Comparison of ENCODE assay signal across 1 cellular context in genomic region chr1:235647537-235647936, GRCh38.
TF ChIP-seq lines count a peak whose summit lies in the region.

No MANE protein-coding gene starts in this region.

TF ChIP-seq in HepG2, 621 proteins besides CTCF, POLR2A, EP300 and RAD21 (continued from another document and continues in another):
- TF ChIP-seq ATF2 (CRISPR knock-in tag; IDR thresholded peaks at IDR 0.05): peak; percentile 81
- TF ChIP-seq HNF4G (IDR thresholded peaks at IDR 0.05; ENCODE audit: borderline replicate concordance, low read depth, low read length): peak; percentile 85
- peak; percentile 95 for TF ChIP-seq HNF4G (CRISPR knock-in tag; IDR thresholded peaks at IDR 0.05; ENCODE audit: borderline replicate concordance, low read depth)
- TF ChIP-seq MNT (IDR thresholded peaks at IDR 0.05): peak; percentile 76
- 0 out of 2 replicates have a peak, but pooled peaks have one; percentile 57 for TF ChIP-seq YEATS4 (CRISPR knock-in tag; IDR thresholded peaks at IDR 0.05; ENCODE audit: borderline replicate concordance)
- peak; percentile 65; the same call in 1 of the 2 replicates for TF ChIP-seq ZNF205 (CRISPR knock-in tag; IDR thresholded peaks at IDR 0.05)
- TF ChIP-seq ZBTB4 (CRISPR knock-in tag; IDR thresholded peaks at IDR 0.05; ENCODE audit: borderline replicate concordance): peak; percentile 60; the same call in 1 of the 2 replicates
- TF ChIP-seq PRDM10 (CRISPR knock-in tag; IDR thresholded peaks at IDR 0.05; ENCODE audit: low read depth): peak; percentile 63
- TF ChIP-seq MIER2 (CRISPR knock-in tag; IDR thresholded peaks at IDR 0.05): peak; percentile 82
- peak; percentile 70; the same call in 1 of the 2 replicates for TF ChIP-seq THRA (CRISPR knock-in tag; IDR thresholded peaks at IDR 0.05; ENCODE audit: borderline replicate concordance)
- TF ChIP-seq ARID4A (CRISPR knock-in tag; IDR thresholded peaks at IDR 0.05; ENCODE audit: borderline replicate concordance): peak; percentile 87; the same call in 1 of the 2 replicates
- TF ChIP-seq ARNTL (CRISPR knock-in tag; IDR thresholded peaks at IDR 0.05): peak; percentile 67; the same call in 1 of the 2 replicates
- TF ChIP-seq SIX4 (CRISPR knock-in tag; IDR thresholded peaks at IDR 0.05): peak; percentile 65
- TF ChIP-seq KLF6 (CRISPR knock-in tag; IDR thresholded peaks at IDR 0.05): peak; percentile 71; the same call in 1 of the 2 replicates
- TF ChIP-seq MTERF4 (CRISPR knock-in tag; IDR thresholded peaks at IDR 0.05): 0 out of 2 replicates have a peak, but pooled peaks have one; percentile 35
- peak; percentile 72; the same call in 1 of the 2 replicates for TF ChIP-seq ZNF574 (CRISPR knock-in tag; IDR thresholded peaks at IDR 0.05)
- peak; percentile 66 to 67; a peak in 3 of 4 replicates for TF ChIP-seq NR2F1 (CRISPR knock-in tag; IDR thresholded peaks at IDR 0.05)
- 0 out of 2 replicates have a peak, but pooled peaks have one; percentile 25 for TF ChIP-seq ZNF274 (CRISPR knock-in tag; IDR thresholded peaks at IDR 0.05)
- 0 out of 2 replicates have a peak, but pooled peaks have one; percentile 81 for TF ChIP-seq CHD4 (IDR thresholded peaks at IDR 0.05; ENCODE audit: borderline replicate concordance, low read length)
- TF ChIP-seq HIVEP1 (CRISPR knock-in tag; IDR thresholded peaks at IDR 0.05): peak; percentile 90
- TF ChIP-seq NCOR1 (IDR thresholded peaks at IDR 0.05; ENCODE audit: borderline replicate concordance, low read length): peak; percentile 66; the same call in 1 of the 2 replicates
- peak; percentile 65 for TF ChIP-seq SOX5 (CRISPR knock-in tag; IDR thresholded peaks at IDR 0.05; ENCODE audit: borderline replicate concordance)
- TF ChIP-seq SIN3A (IDR thresholded peaks at IDR 0.05; ENCODE audit: borderline replicate concordance, low read depth, low read length): peak; percentile 76; the same call in 1 of the 2 replicates
- TF ChIP-seq CEBPG (CRISPR knock-in tag; IDR thresholded peaks at IDR 0.05): peak; percentile 54
- TF ChIP-seq TEAD3 (CRISPR knock-in tag; optimal IDR thresholded peaks at IDR 0.05; ENCODE audit: borderline replicate concordance): peak; percentile 61
- peak; percentile 87 for TF ChIP-seq ERF (CRISPR knock-in tag; IDR thresholded peaks at IDR 0.05)
- peak; percentile 86 for TF ChIP-seq FOXK2 (IDR thresholded peaks at IDR 0.05)
